10 cellular contexts compared by ENCODE assay signal in genomic region chr3:16665282-16665741, GRCh38.
DNase-seq lines count a peak whose midpoint lies in the region; ATAC-seq and TF ChIP-seq lines count a peak whose summit lies in the region.
"Had no signal": no experiment of that assay in that cellular context is flagged by ENCODE, and none has a peak within 500 bp of the region (broad histone marks: within the 10 kb centered on the region; RNA-seq: fewer than 3 reads in every experiment).

No MANE protein-coding gene starts in this region.

- H3K36me3 Mint-ChIP-seq in HFFc6 (ENCODE audit: low read depth), result 0 out of 2 replicates have a peak, but pooled peaks cover 4% of the 10 kb centered on the region
- no peaks in the 10 kb centered on the region for H3K36me3 Mint-ChIP-seq in activated B cell treated with CpG ODN at 0.5 μM for 24 hours (ENCODE audit: low read depth)
- peaks cover 8% of the 10 kb centered on the region for H3K36me3 Mint-ChIP-seq in mesothelial cell of epicardium

- CTCF ChIA-PET in activated B cell treated with CpG ODN at 0.5 μM for 24 hours (lab: Charles Lee), result no interaction called here

- intact Hi-C loops in activated B cell treated with CpG ODN at 0.5 μM for 24 hours (cut with micrococcal nuclease), result no loop called here

- H3K27ac Mint-ChIP-seq in HFFc6 (no peak overlapping the region), activated B cell treated with CpG ODN at 0.5 μM for 24 hours (no peak overlapping the region), mesothelial cell of epicardium (no peak overlapping the region)

- peak; percentile 37 for ATAC-seq in activated B cell treated with CpG ODN at 0.5 μM for 24 hours (ENCODE audit: low read depth)

- POLR2A ChIA-PET in activated B cell treated with CpG ODN at 0.5 μM for 24 hours (lab: Charles Lee), result no interaction called here

- H3K4me1 Mint-ChIP-seq in HFFc6 (ENCODE audit: low read depth) (peaks cover 29% of the 10 kb centered on the region), activated B cell treated with CpG ODN at 0.5 μM for 24 hours (no peaks in the 10 kb centered on the region), mesothelial cell of epicardium (no peaks in the 10 kb centered on the region)

- H3K27me3 Mint-ChIP-seq in HFFc6 (ENCODE audit: insufficient read depth) (peaks cover 2% of the 10 kb centered on the region; the same call in 1 of the 2 replicates), activated B cell treated with CpG ODN at 0.5 μM for 24 hours (peaks cover 8% of the 10 kb centered on the region), mesothelial cell of epicardium (ENCODE audit: low read depth) (no peaks in the 10 kb centered on the region)

- H3K4me3 Mint-ChIP-seq in HFFc6 (no peak overlapping the region), activated B cell treated with CpG ODN at 0.5 μM for 24 hours (no peak overlapping the region), mesothelial cell of epicardium (no peak overlapping the region)

- TF ChIP-seq CTCF in HFFc6 (IDR thresholded peaks at IDR 0.05) (no peak), activated B cell treated with CpG ODN at 0.5 μM for 24 hours (IDR thresholded peaks at IDR 0.05) (no peak), mesothelial cell of epicardium (IDR thresholded peaks at IDR 0.05; ENCODE audit: unreplicated experiment) (no peak)

- DNase-seq in ELF-1 (ENCODE audit: low read depth, low spot score) (peak; percentile 89), HFFc6 (peak; percentile 42), activated B cell treated with CpG ODN at 0.5 μM for 24 hours (no peak), left kidney (ENCODE audit: low read depth, low spot score) (peak; percentile 35), NCI-H1048 (lab: John Stamatoyannopoulos, UW) (no peak), AG08395 (ENCODE audit: low spot score) (no peak), mesothelial cell of epicardium (ENCODE audit: low spot score in 2 of 2, unreplicated experiment in 2 of 2) (no peak)
- DNase-seq in activated CD4-positive, CD25-positive, alpha-beta regulatory T cell (lab: John Stamatoyannopoulos, UW), result no peak
- DNase-seq: GF-D8, NCI-H2081 treated with DMSO at 0.1 percent for 48 hours had no signal

- H3K9me3 Mint-ChIP-seq in HFFc6 (no peaks in the 10 kb centered on the region), activated B cell treated with CpG ODN at 0.5 μM for 24 hours (peaks cover 13% of the 10 kb centered on the region), mesothelial cell of epicardium (peaks cover 17% of the 10 kb centered on the region)

Comparison
In these comparisons a context has a peak if more than half of its experiments do, and no peak if none do; other contexts are left out.
1. DNase-seq: peak in ELF-1 (single experiment), HFFc6 (single experiment) and left kidney (single experiment); none in activated B cell treated with CpG ODN at 0.5 μM for 24 hours (single experiment), NCI-H1048 (single experiment), AG08395 (single experiment), mesothelial cell of epicardium (0 of 2) and activated CD4-positive, CD25-positive, alpha-beta regulatory T cell (0 of 4).